10 cellular contexts compared by ENCODE assay signal in the genomic region with DNA sequence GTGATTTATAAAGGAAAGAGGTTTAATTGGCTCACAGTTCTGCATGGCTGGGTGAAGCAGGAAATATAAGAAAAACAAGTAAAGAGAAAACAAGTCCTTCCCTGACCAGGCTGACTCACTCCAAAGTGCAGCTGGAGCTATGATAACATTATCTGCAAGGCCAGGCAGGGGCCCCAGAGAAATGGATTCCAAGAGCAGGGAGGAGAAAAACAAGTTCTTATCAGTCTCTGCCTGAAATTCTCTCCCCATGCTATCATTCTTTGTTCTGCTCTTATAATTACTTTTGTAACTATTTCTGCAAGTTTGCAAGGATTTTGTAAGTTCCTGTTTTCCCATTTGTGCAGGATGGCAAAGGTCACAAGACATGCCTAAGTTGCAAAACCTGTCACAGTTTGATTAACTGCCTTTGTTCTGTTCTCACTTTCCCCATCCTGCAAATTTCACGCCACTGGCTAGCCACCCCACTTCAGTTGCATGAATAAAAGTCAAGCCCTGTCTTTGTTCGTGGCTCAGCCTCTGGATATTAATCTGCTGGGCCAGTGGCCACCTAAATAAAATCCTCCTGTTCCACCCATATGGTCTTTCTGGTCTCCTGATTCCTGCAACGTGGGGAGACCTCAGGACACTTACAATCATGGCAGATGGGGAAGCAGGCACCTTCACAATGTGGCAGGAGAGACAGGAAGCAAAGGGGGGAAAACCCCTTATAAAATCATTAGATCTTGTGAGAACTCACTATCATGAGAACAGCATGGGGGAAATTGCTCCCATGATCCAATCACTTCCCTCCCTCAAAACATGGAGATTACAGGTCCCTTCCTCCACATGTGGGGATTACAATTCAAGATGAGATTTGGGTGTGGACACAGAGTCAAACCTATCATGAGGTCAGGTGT. TPM values are rescaled to one million over a fixed set of nuclear protein-coding genes. Genes with fewer than 3 reads are reported as not detected.
DNase-seq lines count a peak whose midpoint lies in the region; ATAC-seq and TF ChIP-seq lines count a peak whose summit lies in the region.
"Had no signal": no experiment of that assay in that cellular context is flagged by ENCODE, and none has a peak within 500 bp of the region (broad histone marks: within the 10 kb centered on the region; RNA-seq: fewer than 3 reads in every experiment).

No MANE protein-coding gene starts in this region.

- H3K27ac ChIP-seq in lung (ENCODE audit: low read depth in 1 of 2, low read length in 1 of 2) (peak overlapping the region; percentile 61 to 67), WERI-Rb-1 (no peak overlapping the region)
- H3K27ac ChIP-seq: BLaER1 had no signal

- WGBS in lung, 2 donors: 16 to 24% methylated on average over 3 of the region's 3 CpGs

- no peak for TF ChIP-seq CTCF in lung (IDR thresholded peaks at IDR 0.05; ENCODE audit: control extremely low read depth, extremely low read depth)
- TF ChIP-seq CTCF in WERI-Rb-1 (IDR thresholded peaks at IDR 0.05; ENCODE audit: low read depth, low read length): no peak

- no peaks in the 10 kb centered on the region for H3K36me3 ChIP-seq in lung (ENCODE audit: control insufficient read depth in 2 of 2, insufficient read depth in 2 of 2, low read length in 2 of 2)
- no peaks in the 10 kb centered on the region for H3K36me3 ChIP-seq in WERI-Rb-1
- H3K36me3 ChIP-seq: BLaER1 had no signal

- H3K9me3 ChIP-seq in lung (ENCODE audit: control insufficient read depth in 2 of 2, insufficient read depth in 1 of 2, low read length in 1 of 2): peaks cover 0 to 3% of the 10 kb centered on the region in 2 donors
- H3K9me3 ChIP-seq in WERI-Rb-1 (ENCODE audit: severe bottlenecking): no peaks in the 10 kb centered on the region

- DNase-seq in A172 (ENCODE audit: low spot score) (peak; percentile 80), LoVo (ENCODE audit: low spot score) (peak; percentile 45), dermis microvascular lymphatic vessel endothelial cell (ENCODE audit: low read depth in 2 of 2) (peak; percentile 16 to 98), lung (ENCODE audit: low spot score) (peak; percentile 35), NCI-H1436 treated with DMSO at 0.1 percent for 48 hours (lab: John Stamatoyannopoulos, UW) (no peak), NCI-H1105 treated with DMSO at 0.1 percent for 48 hours (lab: John Stamatoyannopoulos, UW) (no peak), WERI-Rb-1 (no peak)
- no peak for DNase-seq in stimulated activated CD4-positive, alpha-beta T cell treated with anti-CD3 and anti-CD28 coated beads, Interleukin-4, amount 100 ng/mL, for 1 hour

- H3K4me3 ChIP-seq in lung (no peak overlapping the region), WERI-Rb-1 (ENCODE audit: low read depth, low read length) (no peak overlapping the region)
- H3K4me3 ChIP-seq: BLaER1 had no signal

- H3K27me3 ChIP-seq in lung (ENCODE audit: control insufficient read depth, insufficient read depth): no peaks in the 10 kb centered on the region
- no peaks in the 10 kb centered on the region for H3K27me3 ChIP-seq in WERI-Rb-1 (ENCODE audit: insufficient read depth, low read depth, severe bottlenecking)
- H3K27me3 ChIP-seq: BLaER1 had no signal

- no peaks in the 10 kb centered on the region for H3K4me1 ChIP-seq in lung (ENCODE audit: control insufficient read depth in 2 of 2, insufficient read depth in 2 of 2, low read length in 2 of 2)
- H3K4me1 ChIP-seq: BLaER1 had no signal

- ATAC-seq in lung (ENCODE audit: insufficient read depth, low FRiP score): peak; percentile 19
- ATAC-seq: stimulated activated memory B cell treated with anti-CD40 and anti-IgM and Interleukin-4, amounts not matched to agents 10 μg/mL and 1 μg/mL and 100 μg/mL, for 72 hours had no signal

RNA-seq across cellular contexts. Expression of gene ABCA9, which starts 13.1 kb away (rescaled TPM):
- 0.02 TPM in 1 of 2 replicates, not detected in the other for total RNA-seq in A172 (2014; rRNA removed; shearing (Covaris generic))
- total RNA-seq in dermis microvascular lymphatic vessel endothelial cell: 0.26 and 1.4 TPM in 2 replicates
- total RNA-seq in lung: 10 to 100 TPM in 1 of 2 donors, 1 to 10 TPM in 1; 2.6 to 24.7 TPM
- 1 to 10 TPM in 1 of 2 donors, under 1 TPM in 1; 0.34 to 3.1 TPM for polyA plus RNA-seq in lung

Comparison
In these comparisons a context has a peak if more than half of its experiments do, and no peak if none do; other contexts are left out.
1. DNase-seq: peak in A172 (single experiment), LoVo (single experiment), dermis microvascular lymphatic vessel endothelial cell (2 of 2) and lung (single experiment); none in NCI-H1436 treated with DMSO at 0.1 percent for 48 hours (single experiment), NCI-H1105 treated with DMSO at 0.1 percent for 48 hours (single experiment), stimulated activated CD4-positive, alpha-beta T cell treated with anti-CD3 and anti-CD28 coated beads, Interleukin-4, amount 100 ng/mL, for 1 hour (single experiment) and WERI-Rb-1 (single experiment).